In genomic region chr16:47493358-47494337, GRCh38 we compare ENCODE assay signal across 9 cellular contexts. TPM values are rescaled to one million over a fixed set of nuclear protein-coding genes. Genes with fewer than 3 reads are reported as not detected.
DNase-seq lines count a peak whose midpoint lies in the region; ATAC-seq and TF ChIP-seq lines count a peak whose summit lies in the region.
"Had no signal": no experiment of that assay in that cellular context is flagged by ENCODE, and none has a peak within 500 bp of the region (broad histone marks: within the 10 kb centered on the region; RNA-seq: fewer than 3 reads in every experiment).

No MANE protein-coding gene starts in this region.

- no peak overlapping the region for H3K4me3 Mint-ChIP-seq in endothelial cell (ENCODE audit: unreplicated experiment)
- H3K4me3 Mint-ChIP-seq in activated CD4-positive, alpha-beta T cell treated with anti-CD3 and anti-CD28 coated beads, Interleukin-2, amount 10 ng/mL, durations not matched to agents 24 days and 14 days: no peak overlapping the region

- peaks cover 41% of the 10 kb centered on the region for H3K36me3 Mint-ChIP-seq in endothelial cell (ENCODE audit: low read depth, unreplicated experiment)
- H3K36me3 Mint-ChIP-seq in activated CD4-positive, alpha-beta T cell treated with anti-CD3 and anti-CD28 coated beads, Interleukin-2, amount 10 ng/mL, durations not matched to agents 24 days and 14 days (ENCODE audit: low read depth): peaks cover 20% of the 10 kb centered on the region

- H3K27me3 ChIP-seq in GM06990 (replicated peaks; ENCODE audit: control insufficient read depth, insufficient read depth, low read length) (no peaks in the 10 kb centered on the region), layer of hippocampus (ENCODE audit: control insufficient read depth, insufficient read depth, low read length) (no peaks in the 10 kb centered on the region)
- H3K27me3 ChIP-seq: SJCRH30 had no signal

- no peaks in the 10 kb centered on the region; the same call in 1 of the 2 replicates for H3K36me3 ChIP-seq in GM06990 (ENCODE audit: control insufficient read depth, insufficient read depth, low read length)
- H3K36me3 ChIP-seq: SJCRH30 had no signal

- intact Hi-C loops in activated CD4-positive, alpha-beta T cell treated with anti-CD3 and anti-CD28 coated beads, Interleukin-2, amount 10 ng/mL, durations not matched to agents 24 days and 14 days (cut with micrococcal nuclease): no loop called here

- TF ChIP-seq CTCF in GM06990 (IDR thresholded peaks at IDR 0.05; ENCODE audit: insufficient read depth, low read length, poor library complexity, severe bottlenecking) (no peak), endothelial cell (IDR thresholded peaks at IDR 0.05; ENCODE audit: unreplicated experiment) (no peak)

- H3K4me1 Mint-ChIP-seq in endothelial cell (ENCODE audit: unreplicated experiment): peaks cover 8% of the 10 kb centered on the region
- H3K4me1 Mint-ChIP-seq in activated CD4-positive, alpha-beta T cell treated with anti-CD3 and anti-CD28 coated beads, Interleukin-2, amount 10 ng/mL, durations not matched to agents 24 days and 14 days: peaks cover 15% of the 10 kb centered on the region

- peak overlapping the region; percentile 35 for H3K27ac ChIP-seq in layer of hippocampus (ENCODE audit: low read depth, low read length)
- H3K27ac ChIP-seq: SJCRH30 had no signal

- peak; percentile 62 for ATAC-seq in GM21447 (IDR thresholded peaks at IDR 0.05; ENCODE audit: unreplicated experiment)

- peaks cover 4% of the 10 kb centered on the region for H3K9me3 Mint-ChIP-seq in endothelial cell (ENCODE audit: unreplicated experiment)
- H3K9me3 Mint-ChIP-seq in activated CD4-positive, alpha-beta T cell treated with anti-CD3 and anti-CD28 coated beads, Interleukin-2, amount 10 ng/mL, durations not matched to agents 24 days and 14 days: peaks cover 23% of the 10 kb centered on the region

- H3K27ac Mint-ChIP-seq in endothelial cell (ENCODE audit: unreplicated experiment): no peak overlapping the region
- H3K27ac Mint-ChIP-seq in activated CD4-positive, alpha-beta T cell treated with anti-CD3 and anti-CD28 coated beads, Interleukin-2, amount 10 ng/mL, durations not matched to agents 24 days and 14 days: no peak overlapping the region

- H3K4me3 ChIP-seq in GM06990 (replicated peaks; ENCODE audit: low read depth, low read length): peak overlapping the region; percentile 70
- H3K4me3 ChIP-seq: SJCRH30 had no signal

- DNase-seq in GM06990 (ENCODE audit: extremely low read depth, insufficient read length) (peak; percentile 46), KG1 (lab: John Stamatoyannopoulos, UW) (peak; percentile 82), endothelial cell (ENCODE audit: low spot score) (no peak), 8988T (no peak), dermis blood vessel endothelial cell (no peak)
- no peak for DNase-seq in activated CD4-positive, alpha-beta T cell treated with anti-CD3 and anti-CD28 coated beads, Interleukin-2, amount 10 ng/mL, durations not matched to agents 24 days and 14 days
- DNase-seq: SJCRH30 had no signal

- peaks cover 1% of the 10 kb centered on the region for H3K27me3 Mint-ChIP-seq in endothelial cell (ENCODE audit: unreplicated experiment)
- H3K27me3 Mint-ChIP-seq in activated CD4-positive, alpha-beta T cell treated with anti-CD3 and anti-CD28 coated beads, Interleukin-2, amount 10 ng/mL, durations not matched to agents 24 days and 14 days: no peaks in the 10 kb centered on the region

RNA-seq across cellular contexts. Expression of gene PHKB, which starts 32.5 kb away (rescaled TPM):
- 125 TPM for total RNA-seq in endothelial cell (ENCODE audit: unreplicated experiment)
- 23.7 and 27.9 TPM in 2 replicates for total RNA-seq in activated CD4-positive, alpha-beta T cell treated with anti-CD3 and anti-CD28 coated beads, Interleukin-2, amount 10 ng/mL, durations not matched to agents 24 days and 14 days
- total RNA-seq in dermis blood vessel endothelial cell: 98.7 and 98.9 TPM in 2 replicates

RNA-seq across cellular contexts. Expression of gene ITFG1, which starts 32.8 kb away (rescaled TPM):
- total RNA-seq in endothelial cell (ENCODE audit: unreplicated experiment) (66.3 TPM), dermis blood vessel endothelial cell (50.0 and 75.4 TPM in 2 replicates)
- 26.1 and 28.5 TPM in 2 replicates for total RNA-seq in activated CD4-positive, alpha-beta T cell treated with anti-CD3 and anti-CD28 coated beads, Interleukin-2, amount 10 ng/mL, durations not matched to agents 24 days and 14 days

Comparison
In these comparisons a context has a peak if more than half of its experiments do, and no peak if none do; other contexts are left out.
1. DNase-seq: peak in GM06990 (single experiment) and KG1 (single experiment); none in endothelial cell (single experiment), 8988T (single experiment), activated CD4-positive, alpha-beta T cell treated with anti-CD3 and anti-CD28 coated beads, Interleukin-2, amount 10 ng/mL, durations not matched to agents 24 days and 14 days (single experiment) and dermis blood vessel endothelial cell (single experiment).